ENCODE assay signal across 1 cellular context in the genomic region with DNA sequence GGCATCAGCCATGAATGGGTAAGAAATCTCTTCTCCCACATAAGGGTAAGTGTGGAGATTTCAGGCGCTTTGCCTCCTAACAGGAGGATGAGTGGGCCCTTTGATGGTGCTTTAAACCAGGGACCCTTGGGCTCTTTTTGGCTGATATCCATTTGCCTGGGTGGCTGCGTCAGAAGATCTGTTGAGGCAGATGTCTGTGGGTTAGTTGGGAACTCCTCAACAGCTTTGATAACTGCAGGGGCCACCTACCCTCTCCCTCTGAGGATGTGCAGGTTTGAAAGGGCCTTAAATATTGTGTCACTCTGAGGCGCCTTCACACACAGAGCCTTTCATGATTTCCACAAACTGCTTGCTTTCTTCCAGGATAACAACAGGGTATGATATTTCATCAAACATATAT.
TF ChIP-seq lines count a peak whose summit lies in the region.

No MANE protein-coding gene starts in this region.

TF ChIP-seq in IMR-90, 13 proteins besides CTCF, POLR2A, EP300 and RAD21:
- TF ChIP-seq BHLHE40 (IDR thresholded peaks at IDR 0.05; ENCODE audit: low read depth, low read length) (no peak), MAFK (IDR thresholded peaks at IDR 0.05; ENCODE audit: low read depth, low read length) (no peak), RFX5 (IDR thresholded peaks at IDR 0.05; ENCODE audit: low read depth, low read length) (no peak), NFE2L2 (IDR thresholded peaks at IDR 0.05; ENCODE audit: low read depth, low read length) (no peak), FOS (IDR thresholded peaks at IDR 0.05; ENCODE audit: low read depth, low read length) (no peak), SMC3 (IDR thresholded peaks at IDR 0.05; ENCODE audit: low read depth, low read length) (no peak), MXI1 (IDR thresholded peaks at IDR 0.05; ENCODE audit: borderline replicate concordance, low read depth, low read length) (no peak), CHD1 (IDR thresholded peaks at IDR 0.05; ENCODE audit: low read depth, low read length) (no peak), RCOR1 (IDR thresholded peaks at IDR 0.05; ENCODE audit: insufficient replicate concordance, low read length) (no peak)
- TF ChIP-seq, protein P1, sequence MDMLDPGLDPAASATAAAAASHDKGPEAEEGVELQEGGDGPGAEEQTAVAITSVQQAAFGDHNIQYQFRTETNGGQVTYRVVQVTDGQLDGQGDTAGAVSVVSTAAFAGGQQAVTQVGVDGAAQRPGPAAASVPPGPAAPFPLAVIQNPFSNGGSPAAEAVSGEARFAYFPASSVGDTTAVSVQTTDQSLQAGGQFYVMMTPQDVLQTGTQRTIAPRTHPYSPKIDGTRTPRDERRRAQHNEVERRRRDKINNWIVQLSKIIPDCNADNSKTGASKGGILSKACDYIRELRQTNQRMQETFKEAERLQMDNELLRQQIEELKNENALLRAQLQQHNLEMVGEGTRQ (IDR thresholded peaks at IDR 0.05; ENCODE audit: low read depth, low read length) = no peak
